9 cellular contexts compared by ENCODE assay signal in the genomic region with DNA sequence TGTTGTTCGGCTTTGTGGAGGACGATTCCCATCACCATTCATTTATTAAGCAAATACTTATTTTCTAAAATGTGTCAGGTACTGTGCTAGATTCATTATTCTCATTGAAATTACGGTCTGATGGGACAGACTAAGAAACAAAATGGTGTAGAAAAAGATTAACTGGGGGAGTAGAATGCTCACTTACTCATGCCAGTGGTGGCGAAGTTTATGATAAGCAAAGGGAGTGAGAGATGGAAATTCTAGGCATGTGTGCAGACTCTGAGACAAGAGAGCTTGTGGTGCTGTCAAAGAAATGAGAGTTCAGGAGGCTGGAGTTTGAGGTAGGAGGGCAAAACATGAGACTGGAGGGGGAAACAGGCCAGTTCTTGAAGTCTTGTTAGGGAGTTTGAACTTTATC. TPM values are rescaled to one million over a fixed set of nuclear protein-coding genes. Genes with fewer than 3 reads are reported as not detected.
A peak's percentile ranks its signal among the peaks of the same experiment; 100 is the strongest.
DNase-seq lines count a peak whose midpoint lies in the region; ATAC-seq and TF ChIP-seq lines count a peak whose summit lies in the region.
"Had no signal": no experiment of that assay in that cellular context is flagged by ENCODE, and none has a peak within 500 bp of the region (broad histone marks: within the 10 kb centered on the region; RNA-seq: fewer than 3 reads in every experiment).

No MANE protein-coding gene starts in this region.

- peaks cover 8% of the 10 kb centered on the region for H3K79me2 ChIP-seq in mammary epithelial cell (ENCODE audit: insufficient read depth, low read length)

- intact Hi-C loops in A673 (cut with micrococcal nuclease; ENCODE audit: unreplicated experiment) (no loop called here), mammary epithelial cell (cut with micrococcal nuclease) (loop anchor here (5.0 kb wide), 1 partner anchor 244 kb away; no protein-coding TSS in a partner anchor)
- intact Hi-C loops in naive thymus-derived CD4-positive, alpha-beta T cell (cut with micrococcal nuclease) = loop anchor here (1.0 to 5.0 kb wide), 7 partner anchors 11 to 279 kb away; partner anchors contain the start of genes TRIM26 (in 2 of the 2), TRIM39 (in 2 of the 2), GNL1 (in 1 of the 2) and PPP1R11 (in 1 of the 2)

- ATAC-seq in naive thymus-derived CD4-positive, alpha-beta T cell = no peak
- ATAC-seq in foreskin keratinocyte = no peak

- BruUV-seq in A673 (replicated peaks; lab: Mats Ljungman, UMichigan) (TSS peak; percentile 82), mammary epithelial cell (replicated peaks; lab: Mats Ljungman, UMichigan) (TSS peak; percentile 14)

- peaks cover 6% of the 10 kb centered on the region for H3K36me3 ChIP-seq in A673 (ENCODE audit: insufficient read depth, low read length, poor library complexity, severe bottlenecking)
- peaks cover 33% of the 10 kb centered on the region for H3K36me3 ChIP-seq in HUES64 (ENCODE audit: insufficient read depth, low read length)
- H3K36me3 ChIP-seq in mammary epithelial cell (ENCODE audit: insufficient read depth, low read length) = peaks cover 14% of the 10 kb centered on the region
- H3K36me3 ChIP-seq in naive thymus-derived CD4-positive, alpha-beta T cell (ENCODE audit: control insufficient read depth in 2 of 3, insufficient read depth in 3 of 3, low read length in 3 of 3) = peaks cover 0 to 40% (median 0%) of the 10 kb centered on the region in 3 experiments

- H3K4me1 Mint-ChIP-seq in naive thymus-derived CD4-positive, alpha-beta T cell = peaks cover 12 to 39% (median 31%) of the 10 kb centered on the region in 7 donors

- H3K9me3 ChIP-seq in A673 (ENCODE audit: low read depth, low read length, poor library complexity, severe bottlenecking) = no peaks in the 10 kb centered on the region
- H3K9me3 ChIP-seq in HUES64 (ENCODE audit: insufficient read depth, low read depth, low read length) = no peaks in the 10 kb centered on the region
- H3K9me3 ChIP-seq in mammary epithelial cell (replicated peaks; ENCODE audit: insufficient read depth, low read length) = no peaks in the 10 kb centered on the region
- no peaks in the 10 kb centered on the region for H3K9me3 ChIP-seq in naive thymus-derived CD4-positive, alpha-beta T cell (ENCODE audit: control insufficient read depth in 2 of 3, low read length in 3 of 3)

- POLR2A ChIA-PET in A673 (lab: Charles Lee; ENCODE audit: low non-redundant PET) = no interaction called here
- POLR2A ChIA-PET in naive thymus-derived CD4-positive, alpha-beta T cell (lab: Charles Lee) = interaction anchor here (0.9 to 1.5 kb wide), 2 partner anchors 19 to 142 kb away, joined by 3 to 5 read pairs; partner anchors contain the start of gene TRIM39

- DNase-seq in A673 (ENCODE audit: low spot score) (no peak), mammary epithelial cell (no peak), GM13976 (ENCODE audit: low spot score) (no peak), foreskin keratinocyte (no peak), SHP77 treated with DMSO at 0.1 percent for 48 hours (lab: John Stamatoyannopoulos, UW) (no peak), anterior cingulate cortex (lab: John Stamatoyannopoulos, UW) (no peak)
- DNase-seq in naive thymus-derived CD4-positive, alpha-beta T cell = no peak
- DNase-seq: activated effector memory CD4-positive, alpha-beta T cell treated with Interleukin-2 at 50 U/mL for 16 hours had no signal

- WGBS in HUES64 = 83% methylated on average over 2 of the region's 4 CpGs
- 41% methylated on average over 4 of the region's 4 CpGs for WGBS in mammary epithelial cell (ENCODE audit: low coverage, missing lambda C conversion rate)

- peaks cover 5 to 24% (median 23%) of the 10 kb centered on the region in 5 donors for H3K36me3 Mint-ChIP-seq in naive thymus-derived CD4-positive, alpha-beta T cell

- H3K9ac ChIP-seq in HUES64 (ENCODE audit: low read depth, low read length) (peak overlapping the region; percentile 46; the same call in 1 of the 2 replicates), mammary epithelial cell (ENCODE audit: insufficient read depth, low read length) (peak overlapping the region; percentile 85)

- TF ChIP-seq CTCF in A673 (conservative IDR thresholded peaks at IDR 0.05; ENCODE audit: low read depth, low read length) (no peak), mammary epithelial cell (conservative IDR thresholded peaks at IDR 0.05 in 1 of 2, IDR thresholded peaks at IDR 0.05 in 1 of 2; ENCODE audit: extremely low read depth in 1 of 2, insufficient read depth in 1 of 2, low read depth in 1 of 2, low read length in 2 of 2) (no peak), GM13976 (IDR thresholded peaks at IDR 0.05; ENCODE audit: borderline replicate concordance, control extremely low read depth, extremely low read depth, insufficient read depth, missing control alignments) (no peak), foreskin keratinocyte (conservative IDR thresholded peaks at IDR 0.05) (no peak)

- H3K27me3 ChIP-seq in A673 (replicated peaks; ENCODE audit: insufficient read depth, low read depth, low read length, poor library complexity) = no peaks in the 10 kb centered on the region
- H3K27me3 ChIP-seq in HUES64 (ENCODE audit: insufficient read depth, low read length) = no peaks in the 10 kb centered on the region
- H3K27me3 ChIP-seq in mammary epithelial cell (ENCODE audit: insufficient read depth, low read length) = no peaks in the 10 kb centered on the region
- no peaks in the 10 kb centered on the region for H3K27me3 ChIP-seq in naive thymus-derived CD4-positive, alpha-beta T cell (ENCODE audit: control insufficient read depth in 2 of 2, insufficient read depth in 2 of 2, low read length in 2 of 2)
- H3K27me3 ChIP-seq in foreskin keratinocyte = no peaks in the 10 kb centered on the region

- H3K4me1 ChIP-seq in A673 (ENCODE audit: insufficient read depth, low read length, poor library complexity, severe bottlenecking) (no peaks in the 10 kb centered on the region), HUES64 (ENCODE audit: insufficient read depth, low read length) (peaks cover 6% of the 10 kb centered on the region), mammary epithelial cell (ENCODE audit: insufficient read depth, low read length) (peaks cover 4% of the 10 kb centered on the region), foreskin keratinocyte (peaks cover 4% of the 10 kb centered on the region)
- peaks cover 4 to 12% of the 10 kb centered on the region in 2 donors for H3K4me1 ChIP-seq in naive thymus-derived CD4-positive, alpha-beta T cell (ENCODE audit: control insufficient read depth in 2 of 2, insufficient read depth in 2 of 2, low read length in 2 of 2)

- dilution Hi-C loops in mammary epithelial cell (cut with HindIII; ENCODE audit: low sequenced_read_pairs) = no loop called here

- H2AFZ ChIP-seq in mammary epithelial cell (ENCODE audit: low read depth, low read length) = peak overlapping the region; percentile 95

- H3K9me3 Mint-ChIP-seq in naive thymus-derived CD4-positive, alpha-beta T cell = no peaks in the 10 kb centered on the region

- peak overlapping the region; percentile 81 to 94 (median 89) for H3K4me3 Mint-ChIP-seq in naive thymus-derived CD4-positive, alpha-beta T cell

- no peak overlapping the region for H3K27ac ChIP-seq in A673 (ENCODE audit: low read depth, low read length, poor library complexity, severe bottlenecking)
- H3K27ac ChIP-seq in HUES64 (ENCODE audit: low read depth, low read length) = no peak overlapping the region
- H3K27ac ChIP-seq in mammary epithelial cell (ENCODE audit: insufficient read depth, low read depth, low read length) = no peak overlapping the region
- H3K27ac ChIP-seq in naive thymus-derived CD4-positive, alpha-beta T cell (ENCODE audit: low read depth, low read length) = peak overlapping the region; percentile 97
- H3K27ac ChIP-seq in foreskin keratinocyte = no peak overlapping the region

- H3K4me2 ChIP-seq in mammary epithelial cell (ENCODE audit: insufficient read depth, low read depth, low read length) = peak overlapping the region; percentile 65

- H3K4me3 ChIP-seq in A673 (ENCODE audit: low read depth, low read length, poor library complexity, severe bottlenecking) = peak overlapping the region; percentile 86
- peak overlapping the region; percentile 83 for H3K4me3 ChIP-seq in HUES64 (ENCODE audit: low read length)
- peak overlapping the region; percentile 89 to 96 (median 90) for H3K4me3 ChIP-seq in mammary epithelial cell (replicated peaks in 1 of 3; ENCODE audit: insufficient read depth in 1 of 3, low read depth in 2 of 3, low read length in 3 of 3)
- peak overlapping the region; percentile 23 for H3K4me3 ChIP-seq in naive thymus-derived CD4-positive, alpha-beta T cell (ENCODE audit: low read length)

- H3K27ac Mint-ChIP-seq in naive thymus-derived CD4-positive, alpha-beta T cell = peak overlapping the region; percentile 73 to 97 (median 89)

- H3K27me3 Mint-ChIP-seq in naive thymus-derived CD4-positive, alpha-beta T cell = peaks cover 0 to 13% (median 0%) of the 10 kb centered on the region in 5 donors

- in situ Hi-C loops in mammary epithelial cell (cut with MboI; ENCODE audit: low sequenced_read_pairs in 2 of 2) = no loop called here
- in situ Hi-C loops in GM13976 (cut with MboI; ENCODE audit: low sequenced_read_pairs, unreplicated experiment) = no loop called here

- no peaks in the 10 kb centered on the region for H4K20me1 ChIP-seq in mammary epithelial cell (ENCODE audit: insufficient read depth, low read length)

- CTCF ChIA-PET in A673 (lab: Charles Lee) = no interaction called here
- CTCF ChIA-PET in mammary epithelial cell (lab: Charles Lee; ENCODE audit: low non-redundant PET) = no interaction called here
- CTCF ChIA-PET in naive thymus-derived CD4-positive, alpha-beta T cell (lab: Charles Lee) = no interaction called here

RNA-seq across cellular contexts. Expression of gene RPP21, which starts 0.9 kb away (rescaled TPM):
- 65.1 and 65.9 TPM in 2 replicates for total RNA-seq in A673 (2021)
- 56.8 TPM for polyA plus RNA-seq in HUES64 (2013, experiment 1 of 2)
- 56.4 TPM for polyA plus RNA-seq in HUES64 (2013, experiment 2 of 2)
- 10 to 100 TPM; 19.0 to 41.3 TPM for total RNA-seq in mammary epithelial cell
- 45.2 TPM for polyA plus RNA-seq in mammary epithelial cell
- polyA minus RNA-seq in mammary epithelial cell = 9.0 TPM
- total RNA-seq in naive thymus-derived CD4-positive, alpha-beta T cell = 10 to 100 TPM; 39.7 to 61.2 (median 44.9) TPM
- polyA plus RNA-seq in naive thymus-derived CD4-positive, alpha-beta T cell = 100 to 1,000 TPM in 1 of 2 donors, 10 to 100 TPM in 1; 74.9 to 114 TPM
- 58.5 and 60.8 TPM in 2 replicates for total RNA-seq in foreskin keratinocyte
- polyA plus RNA-seq in foreskin keratinocyte = 102 and 105 TPM in 2 replicates

RNA-seq across cellular contexts. Expression of gene TRIM39, which starts 19.1 kb away (rescaled TPM):
- 13.7 and 14.3 TPM in 2 replicates for total RNA-seq in A673 (2021)
- polyA plus RNA-seq in HUES64 (2013, experiment 1 of 2) = 15.1 TPM
- 13.8 TPM for polyA plus RNA-seq in HUES64 (2013, experiment 2 of 2)
- 10 to 100 TPM; 13.3 to 14.0 TPM for total RNA-seq in mammary epithelial cell
- polyA plus RNA-seq in mammary epithelial cell = 7.4 TPM
- polyA minus RNA-seq in mammary epithelial cell = 48.3 TPM
- 10 to 100 TPM; 12.8 to 42.1 (median 26.4) TPM for total RNA-seq in naive thymus-derived CD4-positive, alpha-beta T cell
- polyA plus RNA-seq in naive thymus-derived CD4-positive, alpha-beta T cell = 10 to 100 TPM in 1 of 2 donors, 1 to 10 TPM in 1; 7.6 to 18.6 TPM
- 9.3 and 9.5 TPM in 2 replicates for total RNA-seq in foreskin keratinocyte
- 4.8 and 5.9 TPM in 2 replicates for polyA plus RNA-seq in foreskin keratinocyte

Comparison
In these comparisons a context has a peak if more than half of its experiments do, and no peak if none do; other contexts are left out.
1. H3K4me3 ChIP-seq: peak in every context shown above with its lines; median percentile 90 in mammary epithelial cell; 86 in A673; 83 in HUES64; 23 in naive thymus-derived CD4-positive, alpha-beta T cell.